ENCODE assay signal across 16 cellular contexts in the genomic region with DNA sequence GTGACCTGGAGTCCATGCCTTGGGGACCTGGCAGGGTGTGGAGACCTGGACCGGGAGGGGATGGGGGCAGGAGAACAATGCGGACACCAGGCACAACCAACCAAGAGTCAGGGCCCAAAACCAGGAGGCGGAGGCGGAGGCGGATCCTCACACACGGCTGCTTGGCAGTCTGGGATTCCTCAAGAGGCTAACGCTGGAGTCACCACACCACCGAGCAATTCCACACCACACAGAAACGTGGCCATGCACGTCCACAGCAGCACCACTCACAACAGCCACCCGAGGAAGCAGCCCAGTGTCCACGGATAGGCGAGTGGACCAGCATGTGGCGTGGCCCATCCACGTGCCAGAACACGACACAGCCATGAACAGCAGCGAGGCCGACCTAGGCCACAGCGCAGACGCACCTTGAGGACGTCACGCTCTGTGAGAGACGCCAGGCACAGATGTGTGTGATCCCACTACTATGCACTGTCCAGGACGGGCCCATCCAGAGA. TPM values are rescaled to one million over a fixed set of nuclear protein-coding genes. Genes with fewer than 3 reads are reported as not detected.
A peak's percentile ranks its signal among the peaks of the same experiment; 100 is the strongest.
DNase-seq lines count a peak whose midpoint lies in the region; ATAC-seq and TF ChIP-seq lines count a peak whose summit lies in the region.
"Had no signal": no experiment of that assay in that cellular context is flagged by ENCODE, and none has a peak within 500 bp of the region (broad histone marks: within the 10 kb centered on the region; RNA-seq: fewer than 3 reads in every experiment).

No MANE protein-coding gene starts in this region.

- H3K27ac ChIP-seq in cardiac muscle cell (peak overlapping the region; percentile 78), neuronal stem cell (replicated peaks; ENCODE audit: low read length) (peak overlapping the region; percentile 32), upper lobe of right lung (peak overlapping the region; percentile 97), substantia nigra (ENCODE audit: low read depth, low read length, poor library complexity, severe bottlenecking) (no peak overlapping the region)

- ATAC-seq in left ventricle myocardium superior (no peak), upper lobe of right lung (peak; percentile 19)

- H3K9me3 Mint-ChIP-seq in dendritic cell treated with granulocyte-macrophage colony-stimulating factor and Interleukin-4, amounts not matched to agents 40 ng/mL and 50 ng/mL, for 4 days = no peaks in the 10 kb centered on the region
- H3K9me3 Mint-ChIP-seq: activated CD4-positive, alpha-beta memory T cell treated with anti-CD3 and anti-CD28 coated beads, Interleukin-2, amount 10 ng/mL, durations not matched to agents 7 days and 5 days; T-helper 2 cell treated with Interferon-gamma antibody and Interleukin-4, amounts not matched to agents 5 μg/mL and 100 μg/mL, for 36 hours had no signal

- H2BK15ac ChIP-seq in neuronal stem cell (ENCODE audit: low read length) = peak overlapping the region; percentile 20

- no peak overlapping the region for H3K4me3 Mint-ChIP-seq in dendritic cell treated with granulocyte-macrophage colony-stimulating factor and Interleukin-4, amounts not matched to agents 40 ng/mL and 50 ng/mL, for 4 days
- H3K4me3 Mint-ChIP-seq: activated CD4-positive, alpha-beta memory T cell treated with anti-CD3 and anti-CD28 coated beads, Interleukin-2, amount 10 ng/mL, durations not matched to agents 7 days and 5 days; T-helper 2 cell treated with Interferon-gamma antibody and Interleukin-4, amounts not matched to agents 5 μg/mL and 100 μg/mL, for 36 hours had no signal

- H3K27me3 Mint-ChIP-seq in dendritic cell treated with granulocyte-macrophage colony-stimulating factor and Interleukin-4, amounts not matched to agents 40 ng/mL and 50 ng/mL, for 4 days = no peaks in the 10 kb centered on the region
- H3K27me3 Mint-ChIP-seq: activated CD4-positive, alpha-beta memory T cell treated with anti-CD3 and anti-CD28 coated beads, Interleukin-2, amount 10 ng/mL, durations not matched to agents 7 days and 5 days had no signal

- intact Hi-C loops in left ventricle myocardium superior (cut with micrococcal nuclease) = no loop called here
- intact Hi-C loops in dendritic cell treated with granulocyte-macrophage colony-stimulating factor and Interleukin-4, amounts not matched to agents 40 ng/mL and 50 ng/mL, for 4 days (cut with micrococcal nuclease) = no loop called here
- intact Hi-C loops in upper lobe of right lung (cut with DNase I) = no loop called here

- TF ChIP-seq CTCF in cardiac muscle cell (IDR thresholded peaks at IDR 0.05; ENCODE audit: low read depth, low read length) (no peak), upper lobe of right lung (IDR thresholded peaks at IDR 0.05) (no peak)

- peaks cover 8% of the 10 kb centered on the region for H3K4me1 ChIP-seq in cardiac muscle cell (ENCODE audit: low read depth)
- H3K4me1 ChIP-seq in neuronal stem cell (ENCODE audit: control insufficient read depth in 2 of 2, insufficient read depth in 1 of 2, low read depth in 1 of 2, low read length in 2 of 2) = peaks cover 0 to 4% of the 10 kb centered on the region in 2 donors
- H3K4me1 ChIP-seq in upper lobe of right lung = peaks cover 43% of the 10 kb centered on the region

- no peak overlapping the region for H2BK120ac ChIP-seq in neuronal stem cell (ENCODE audit: low read depth, low read length)

- no peak overlapping the region for H3K4me2 ChIP-seq in neuronal stem cell (ENCODE audit: insufficient read depth, low read length, poor library complexity, severe bottlenecking)

- H3K4me3 ChIP-seq in cardiac muscle cell (no peak overlapping the region), neuronal stem cell (ENCODE audit: low read length in 2 of 2) (no peak overlapping the region), upper lobe of right lung (no peak overlapping the region), MG63 (no peak overlapping the region)

- peak in 1 of 2 donors; percentile 48 for DNase-seq in cardiac muscle cell (ENCODE audit: low read depth in 1 of 2, low spot score in 1 of 2)
- no peak for DNase-seq in left ventricle myocardium superior
- DNase-seq in neuronal stem cell (ENCODE audit: low spot score) = no peak
- peak; percentile 78 for DNase-seq in upper lobe of right lung
- no peak for DNase-seq in MG63
- DNase-seq in superior temporal gyrus (ENCODE audit: extremely low spot score) = no peak
- no peak for DNase-seq in substantia nigra (lab: John Stamatoyannopoulos, UW)
- DNase-seq: ACHN; activated CD4-positive, alpha-beta memory T cell treated with anti-CD3 and anti-CD28 coated beads, Interleukin-2, amount 10 ng/mL, durations not matched to agents 7 days and 5 days; activated gamma-delta T cell treated with Interleukin-2 at 50 U/mL for 16 hours; cerebellar nuclear complex; KBM-7; NCI-H146; NCI-H524 treated with DMSO at 0.1 percent for 48 hours had no signal

- no CpG with 5 or more reads among the region's 24 CpGs for WGBS in neuronal stem cell (ENCODE audit: extremely low coverage in 2 of 2, insufficient read length in 2 of 2, insufficient replicate concordance in 1 of 2), 2 donors

- H3K14ac ChIP-seq in neuronal stem cell (ENCODE audit: low read length) = peak overlapping the region; percentile 75

- no peak overlapping the region for H4K8ac ChIP-seq in neuronal stem cell (ENCODE audit: low read depth, low read length)

- no peaks in the 10 kb centered on the region for H3K9me3 ChIP-seq in cardiac muscle cell (ENCODE audit: low read depth)
- H3K9me3 ChIP-seq in neuronal stem cell (replicated peaks in 1 of 2; ENCODE audit: control insufficient read depth in 2 of 2, insufficient read depth in 1 of 2, low read depth in 1 of 2, low read length in 2 of 2) = no peaks in the 10 kb centered on the region
- H3K9me3 ChIP-seq in upper lobe of right lung = no peaks in the 10 kb centered on the region
- no peaks in the 10 kb centered on the region for H3K9me3 ChIP-seq in MG63

- H3K4ac ChIP-seq in neuronal stem cell (ENCODE audit: low read length) = peak overlapping the region; percentile 66

- H2BK12ac ChIP-seq in neuronal stem cell (ENCODE audit: low read length) = no peak overlapping the region

- peak overlapping the region; percentile 39 for H2BK5ac ChIP-seq in neuronal stem cell (ENCODE audit: low read length)

- peaks cover 65% of the 10 kb centered on the region for H3K4me1 Mint-ChIP-seq in dendritic cell treated with granulocyte-macrophage colony-stimulating factor and Interleukin-4, amounts not matched to agents 40 ng/mL and 50 ng/mL, for 4 days (ENCODE audit: low read depth)
- H3K4me1 Mint-ChIP-seq: activated CD4-positive, alpha-beta memory T cell treated with anti-CD3 and anti-CD28 coated beads, Interleukin-2, amount 10 ng/mL, durations not matched to agents 7 days and 5 days had no signal

- H3K36me3 ChIP-seq in cardiac muscle cell = no peaks in the 10 kb centered on the region
- peaks cover 0 to 8% of the 10 kb centered on the region in 2 donors for H3K36me3 ChIP-seq in neuronal stem cell (replicated peaks in 1 of 2; ENCODE audit: control insufficient read depth in 2 of 2, insufficient read depth in 2 of 2, low read length in 2 of 2)
- H3K36me3 ChIP-seq in upper lobe of right lung = peaks cover 25% of the 10 kb centered on the region
- peaks cover 25% of the 10 kb centered on the region for H3K36me3 ChIP-seq in MG63

- H3K27ac Mint-ChIP-seq in dendritic cell treated with granulocyte-macrophage colony-stimulating factor and Interleukin-4, amounts not matched to agents 40 ng/mL and 50 ng/mL, for 4 days = peak overlapping the region; percentile 86
- H3K27ac Mint-ChIP-seq: activated CD4-positive, alpha-beta memory T cell treated with anti-CD3 and anti-CD28 coated beads, Interleukin-2, amount 10 ng/mL, durations not matched to agents 7 days and 5 days; T-helper 2 cell treated with Interferon-gamma antibody and Interleukin-4, amounts not matched to agents 5 μg/mL and 100 μg/mL, for 36 hours had no signal

- H3K36me3 Mint-ChIP-seq in dendritic cell treated with granulocyte-macrophage colony-stimulating factor and Interleukin-4, amounts not matched to agents 40 ng/mL and 50 ng/mL, for 4 days (ENCODE audit: low read depth) = peaks cover 80% of the 10 kb centered on the region

- H3K27me3 ChIP-seq in cardiac muscle cell (no peaks in the 10 kb centered on the region), neuronal stem cell (ENCODE audit: control insufficient read depth in 3 of 3, insufficient read depth in 3 of 3, low read depth in 1 of 3, low read length in 3 of 3) (peaks cover 0 to 2% (median 0%) of the 10 kb centered on the region in 3 experiments), upper lobe of right lung (no peaks in the 10 kb centered on the region), MG63 (no peaks in the 10 kb centered on the region)

- peak overlapping the region; percentile 88 for H3K18ac ChIP-seq in neuronal stem cell (ENCODE audit: low read length)

- peaks cover 19% of the 10 kb centered on the region for H3K79me1 ChIP-seq in neuronal stem cell (ENCODE audit: low read depth, low read length)

- peak overlapping the region; percentile 95 for H3K23ac ChIP-seq in neuronal stem cell (ENCODE audit: low read depth, low read length, poor library complexity)

- peak overlapping the region; percentile 61 for H2AK5ac ChIP-seq in neuronal stem cell (ENCODE audit: low read depth, low read length)

- no peak overlapping the region for H4K91ac ChIP-seq in neuronal stem cell (ENCODE audit: low read depth, low read length, poor library complexity)

- peak overlapping the region; percentile 75 for H3K9ac ChIP-seq in neuronal stem cell (ENCODE audit: low read depth, low read length, poor library complexity)

- no peak overlapping the region for H2AFZ ChIP-seq in neuronal stem cell (ENCODE audit: low read length)

RNA-seq across cellular contexts. Expression of gene SBNO2, which starts 17.7 kb away (rescaled TPM):
- total RNA-seq in cardiac muscle cell (23.0 and 28.5 TPM in 2 replicates), left ventricle myocardium superior (18.7 TPM), upper lobe of right lung (125 TPM)
- polyA plus RNA-seq in cardiac muscle cell = 6.8 and 11.8 TPM in 2 replicates
- 13.3 TPM for polyA plus RNA-seq in neuronal stem cell (2013, experiment 1 of 2)
- 13.9 TPM for polyA plus RNA-seq in neuronal stem cell (2013, experiment 2 of 2)
- total RNA-seq in MG63 (2014; rRNA removed; shearing (Covaris generic); ENCODE audit: low replicate concordance) = 15.6 and 22.7 TPM in 2 replicates

RNA-seq across cellular contexts. Expression of gene STK11, which starts 49.2 kb away (rescaled TPM):
- total RNA-seq in cardiac muscle cell (140 and 180 TPM in 2 replicates), left ventricle myocardium superior (66.2 TPM), upper lobe of right lung (51.8 TPM)
- polyA plus RNA-seq in cardiac muscle cell = 122 and 154 TPM in 2 replicates
- polyA plus RNA-seq in neuronal stem cell (2013, experiment 1 of 2) = 35.0 TPM
- 34.0 TPM for polyA plus RNA-seq in neuronal stem cell (2013, experiment 2 of 2)
- total RNA-seq in MG63 (2014; rRNA removed; shearing (Covaris generic); ENCODE audit: low replicate concordance) = 43.2 and 51.5 TPM in 2 replicates

RNA-seq across cellular contexts. Expression of gene GPX4, which starts 52.6 kb away (rescaled TPM):
- total RNA-seq in cardiac muscle cell = 759 and 903 TPM in 2 replicates
- 826 and 860 TPM in 2 replicates for polyA plus RNA-seq in cardiac muscle cell
- 337 TPM for total RNA-seq in left ventricle myocardium superior
- 755 TPM for polyA plus RNA-seq in neuronal stem cell (2013, experiment 1 of 2)
- 706 TPM for polyA plus RNA-seq in neuronal stem cell (2013, experiment 2 of 2)
- 387 TPM for total RNA-seq in upper lobe of right lung
- 293 and 320 TPM in 2 replicates for total RNA-seq in MG63 (2014; rRNA removed; shearing (Covaris generic); ENCODE audit: low replicate concordance)
